8 cellular contexts compared by ENCODE assay signal in the genomic region with DNA sequence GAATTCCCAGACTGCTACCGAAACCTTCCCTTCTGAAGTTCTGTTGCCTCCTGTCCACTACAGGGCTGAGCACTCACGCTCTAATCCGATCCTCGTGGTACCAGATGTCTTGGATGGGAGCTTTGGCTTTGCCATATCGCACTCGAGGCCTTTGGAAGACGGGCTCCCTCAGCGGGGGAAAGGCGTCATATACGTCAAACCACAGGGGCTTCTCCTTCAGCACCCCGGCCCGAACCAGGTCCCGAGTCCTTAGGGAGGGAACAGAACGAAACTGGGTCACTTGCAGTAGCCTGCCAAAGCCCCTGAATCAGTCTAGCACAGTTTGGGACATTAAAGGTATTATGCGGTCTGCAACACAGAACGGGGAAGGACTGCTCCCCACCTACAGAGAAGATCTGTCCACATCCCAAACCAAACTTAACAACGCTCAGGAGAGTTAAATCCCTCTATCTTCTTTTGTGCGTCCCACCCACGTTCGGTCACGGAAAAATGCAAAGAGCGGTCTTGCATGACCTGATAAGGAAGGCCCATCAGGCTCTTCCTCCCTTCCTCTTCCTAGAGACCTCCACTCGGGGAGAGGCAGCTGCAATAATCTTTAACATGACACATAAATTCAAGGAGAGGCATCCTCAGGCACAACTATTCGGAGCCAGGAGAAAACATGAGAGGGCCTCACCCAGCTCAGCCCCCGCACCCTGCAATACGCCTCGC. TPM values are rescaled to one million over a fixed set of nuclear protein-coding genes. Genes with fewer than 3 reads are reported as not detected.
DNase-seq lines count a peak whose midpoint lies in the region; ATAC-seq and TF ChIP-seq lines count a peak whose summit lies in the region.

No MANE protein-coding gene starts in this region.

- no peaks in the 10 kb centered on the region for H3K27me3 ChIP-seq in MM.1S (replicated peaks; ENCODE audit: insufficient read depth, low read length)
- no peaks in the 10 kb centered on the region for H3K27me3 ChIP-seq in dorsolateral prefrontal cortex
- no peaks in the 10 kb centered on the region for H3K27me3 ChIP-seq in neural progenitor cell

- intact Hi-C loops in dorsolateral prefrontal cortex (cut with DNase I), result loop anchor here in 1 of 2 donors (2.0 kb wide), 1 partner anchor 15 kb away; no protein-coding TSS in a partner anchor

- H3K9me3 ChIP-seq in MM.1S (replicated peaks; ENCODE audit: insufficient read depth, low read length) (no peaks in the 10 kb centered on the region), neural progenitor cell (ENCODE audit: low read depth) (no peaks in the 10 kb centered on the region)

- H3K4me3 Mint-ChIP-seq in neural progenitor cell, result peak overlapping the region; percentile 99

- H3F3A ChIP-seq in MM.1S (ENCODE audit: insufficient read depth, low read length) (0 out of 2 replicates have a peak, but pooled peaks cover 7% of the 10 kb centered on the region), neural progenitor cell (ENCODE audit: low read depth) (no peaks in the 10 kb centered on the region)

- H3K27ac Mint-ChIP-seq in neural progenitor cell, result peak overlapping the region; percentile 81

- peaks cover 46% of the 10 kb centered on the region for H3K4me1 Mint-ChIP-seq in neural progenitor cell

- no peaks in the 10 kb centered on the region for H3K9me2 ChIP-seq in MM.1S (replicated peaks; ENCODE audit: insufficient read depth, low read length)

- H3K27ac ChIP-seq in MM.1S (ENCODE audit: low read length) (peak overlapping the region; percentile 13; the same call in 1 of the 2 replicates), dorsolateral prefrontal cortex (peak overlapping the region in 57 of 59 donors; percentile 53 to 97 (median 91)), neural progenitor cell (no peak overlapping the region)

- peaks cover 8% of the 10 kb centered on the region for H3K36me3 Mint-ChIP-seq in neural progenitor cell

- H3K79me2 ChIP-seq in MM.1S (ENCODE audit: low read length) (peaks cover 29% of the 10 kb centered on the region), neural progenitor cell (ENCODE audit: low read depth) (peaks cover 34% of the 10 kb centered on the region)

- no peak for TF ChIP-seq CTCF in MM.1S (IDR thresholded peaks at IDR 0.05; ENCODE audit: low read length)
- no peak for TF ChIP-seq CTCF in dorsolateral prefrontal cortex (IDR thresholded peaks at IDR 0.05 in 54 of 56, conservative IDR thresholded peaks at IDR 0.05 in 2 of 56; ENCODE audit: low read depth in 1 of 56, partially characterized antibody in 56 of 56)
- no peak for TF ChIP-seq CTCF in neural progenitor cell (IDR thresholded peaks at IDR 0.05)

- H3K4me2 ChIP-seq in MM.1S (ENCODE audit: low read depth, low read length) (peak overlapping the region; percentile 78), neural progenitor cell (peak overlapping the region; percentile 90)

- H3K27me3 Mint-ChIP-seq in neural progenitor cell (ENCODE audit: insufficient read depth, low read depth), result peaks cover 12% of the 10 kb centered on the region

- DNase-seq in MM.1S (no peak), dorsolateral prefrontal cortex (no peak), neural progenitor cell (ENCODE audit: low spot score) (no peak), RPMI8226 (no peak), epidermal melanocyte (ENCODE audit: insufficient read length, low spot score) (no peak), H4 (ENCODE audit: low spot score) (no peak), amniotic stem cell (lab: John Stamatoyannopoulos, UW) (no peak)

- H3K9me3 Mint-ChIP-seq in neural progenitor cell, result no peaks in the 10 kb centered on the region

- H3K9ac ChIP-seq in MM.1S (ENCODE audit: low read length), result peak overlapping the region; percentile 59
- H3K9ac ChIP-seq in neural progenitor cell, result peak overlapping the region; percentile 77

- H3K4me1 ChIP-seq in MM.1S (ENCODE audit: low read length) (peaks cover 10% of the 10 kb centered on the region; the same call in 1 of the 2 replicates), neural progenitor cell (peaks cover 4% of the 10 kb centered on the region)

- H4K20me1 ChIP-seq in MM.1S (ENCODE audit: insufficient read depth, low read length) (no peaks in the 10 kb centered on the region), neural progenitor cell (ENCODE audit: low read depth) (no peaks in the 10 kb centered on the region)

- H3K36me3 ChIP-seq in MM.1S (replicated peaks; ENCODE audit: insufficient read depth, low read length) (0 out of 2 replicates have a peak, but pooled peaks cover 3% of the 10 kb centered on the region), neural progenitor cell (peaks cover 8% of the 10 kb centered on the region)

- ATAC-seq in GM18499 (IDR thresholded peaks at IDR 0.05; ENCODE audit: insufficient read depth, unreplicated experiment), result peak; percentile 32

- H2AFZ ChIP-seq in MM.1S (ENCODE audit: low read length) (peak overlapping the region; percentile 79), neural progenitor cell (replicated peaks) (peak overlapping the region; percentile 40)

- H3K4me3 ChIP-seq in MM.1S (ENCODE audit: low read length) (peak overlapping the region; percentile 93), dorsolateral prefrontal cortex (peak overlapping the region; percentile 67 to 100 (median 94)), neural progenitor cell (peak overlapping the region; percentile 95)

RNA-seq across cellular contexts. Expression of a gene that starts 0.5 kb away (rescaled TPM):
- total RNA-seq in dorsolateral prefrontal cortex, result 10 to 100 TPM; 32.8 to 72.7 (median 51.3) TPM
- 16.4 and 33.3 TPM in 2 replicates for total RNA-seq in neural progenitor cell (ENCODE audit: low replicate concordance)
- 36.2 and 87.6 TPM in 2 replicates for total RNA-seq in H4 (2014; rRNA removed; shearing (Covaris generic))
